ENCODE assay signal across 8 cellular contexts in genomic region chr9:66901141-66901540, GRCh38. TPM values are rescaled to one million over a fixed set of nuclear protein-coding genes. Genes with fewer than 3 reads are reported as not detected.
DNase-seq lines count a peak whose midpoint lies in the region; ATAC-seq, FAIRE-seq and TF ChIP-seq lines count a peak whose summit lies in the region.
"Not testable (repeated sequence)": the region's sequence is repeated elsewhere in the genome, so short reads cannot be mapped to it uniquely, and the experiment has no call there.

No MANE protein-coding gene starts in this region.

- not testable (repeated sequence) for TF ChIP-seq POLR2A in esophagus squamous epithelium (IDR thresholded peaks at IDR 0.05)

- H3K4me2 ChIP-seq in mesenchymal stem cell (ENCODE audit: low read length, poor library complexity, severe bottlenecking) = peak overlapping the region; percentile 44

- not testable (repeated sequence) for H3K79me1 ChIP-seq in mesenchymal stem cell (replicated peaks; ENCODE audit: low read length, poor library complexity, severe bottlenecking)

- H3K9ac ChIP-seq in mesenchymal stem cell (ENCODE audit: low read length) = peak overlapping the region; percentile 80

- not testable (repeated sequence) for H3K4ac ChIP-seq in mesenchymal stem cell (ENCODE audit: low read depth in 1 of 2, low read length in 2 of 2)

- H4K91ac ChIP-seq in mesenchymal stem cell (ENCODE audit: low read length) = not testable (repeated sequence)

- ATAC-seq in GM19463 (IDR thresholded peaks at IDR 0.05; ENCODE audit: unreplicated experiment) (peak; percentile 13), HG03025 (IDR thresholded peaks at IDR 0.05; ENCODE audit: low FRiP score, unreplicated experiment) (peak; percentile 23)

- not testable (repeated sequence) for H3K23ac ChIP-seq in mesenchymal stem cell (ENCODE audit: low read length in 2 of 2)

- H3K27me3 ChIP-seq in CD4-positive, alpha-beta memory T cell (ENCODE audit: insufficient read depth, low read length); esophagus squamous epithelium; mesenchymal stem cell (ENCODE audit: control insufficient read depth in 1 of 2, insufficient read depth in 1 of 2, low read length in 2 of 2); small intestine (ENCODE audit: control insufficient read depth in 2 of 2, insufficient read depth in 2 of 2, low read length in 2 of 2): not testable (repeated sequence)

- peak overlapping the region in 1 of 2 donors; percentile 45 for H3K4me3 ChIP-seq in CD4-positive, alpha-beta memory T cell (ENCODE audit: low read length in 2 of 2)
- H3K4me3 ChIP-seq in esophagus squamous epithelium (peak overlapping the region; percentile 51 to 70 (median 60)), mesenchymal stem cell (ENCODE audit: insufficient read depth in 1 of 2, low read depth in 1 of 2, low read length in 2 of 2) (peak overlapping the region in 1 of 2 experiments; percentile 79), small intestine (ENCODE audit: low read depth in 1 of 2, low read length in 2 of 2) (peak overlapping the region in 1 of 2 donors; percentile 57)

- not testable (repeated sequence) for H3K18ac ChIP-seq in mesenchymal stem cell (ENCODE audit: low read depth in 1 of 2, low read length in 2 of 2)

- WGBS in esophagus squamous epithelium, 2 donors = 3 to 5% methylated on average over 5 to 6 of the region's 8 CpGs
- WGBS in mesenchymal stem cell = no CpG with 5 or more reads among the region's 8 CpGs
- 3 to 11% (median 3%) methylated on average over 5 to 6 of the region's 8 CpGs for WGBS in small intestine, 3 donors

- H3K14ac ChIP-seq in mesenchymal stem cell (ENCODE audit: low read length in 2 of 2) = not testable (repeated sequence)

- not testable (repeated sequence) for TF ChIP-seq CTCF in esophagus squamous epithelium (IDR thresholded peaks at IDR 0.05)

- H2BK120ac ChIP-seq in mesenchymal stem cell (ENCODE audit: low read depth, low read length) = not testable (repeated sequence)

- not testable (repeated sequence) for H3K4me1 ChIP-seq in CD4-positive, alpha-beta memory T cell (ENCODE audit: insufficient read depth, low read length); esophagus squamous epithelium; mesenchymal stem cell (ENCODE audit: control insufficient read depth, insufficient read depth, low read depth, low read length); small intestine (ENCODE audit: control insufficient read depth in 2 of 2, insufficient read depth in 1 of 2, low read depth in 1 of 2, low read length in 1 of 2)

- not testable (repeated sequence) for H4K8ac ChIP-seq in mesenchymal stem cell (ENCODE audit: low read length)

- H3K36me3 ChIP-seq in CD4-positive, alpha-beta memory T cell (ENCODE audit: insufficient read depth, low read length); esophagus squamous epithelium; mesenchymal stem cell (ENCODE audit: control insufficient read depth in 1 of 2, insufficient read depth in 2 of 2, low read depth in 1 of 2, low read length in 2 of 2); small intestine (ENCODE audit: control insufficient read depth in 2 of 2, insufficient read depth in 2 of 2, low read length in 2 of 2): not testable (repeated sequence)

- not testable (repeated sequence) for FAIRE-seq in small intestine (lab: Jason Lieb, UNC)

- not testable (repeated sequence) for H3K36me3 Mint-ChIP-seq in CD4-positive, alpha-beta memory T cell; activated naive CD8-positive, alpha-beta T cell

- not testable (repeated sequence) for DNase-seq in CD4-positive, alpha-beta memory T cell; esophagus squamous epithelium (lab: John Stamatoyannopoulos, UW)
- DNase-seq in NAMALWA (ENCODE audit: low spot score) (peak; percentile 11), mesenchymal stem cell (peak; percentile 1), small intestine (peak; percentile 4)

- H3K9me3 Mint-ChIP-seq in CD4-positive, alpha-beta memory T cell; activated naive CD8-positive, alpha-beta T cell (ENCODE audit: low read depth): not testable (repeated sequence)

- H2BK15ac ChIP-seq in mesenchymal stem cell (ENCODE audit: low read depth, poor library complexity, severe bottlenecking) = not testable (repeated sequence)

- intact Hi-C loops in CD4-positive, alpha-beta memory T cell (cut with micrococcal nuclease); esophagus squamous epithelium (cut with DNase I): not testable (repeated sequence)

- not testable (repeated sequence) for H2AK5ac ChIP-seq in mesenchymal stem cell (ENCODE audit: low read length, severe bottlenecking)

- not testable (repeated sequence) for H3K27ac ChIP-seq in CD4-positive, alpha-beta memory T cell (ENCODE audit: low read depth, low read length); mesenchymal stem cell (ENCODE audit: low read length, poor library complexity, severe bottlenecking); small intestine (ENCODE audit: low read depth in 1 of 2, low read length in 1 of 2)
- peak overlapping the region; percentile 75 to 87 (median 80) for H3K27ac ChIP-seq in esophagus squamous epithelium

- H3K27me3 Mint-ChIP-seq in CD4-positive, alpha-beta memory T cell; activated naive CD8-positive, alpha-beta T cell: not testable (repeated sequence)

- H2BK12ac ChIP-seq in mesenchymal stem cell (ENCODE audit: low read length in 2 of 2) = not testable (repeated sequence)

- not testable (repeated sequence) for H2AFZ ChIP-seq in mesenchymal stem cell (ENCODE audit: low read depth, low read length)

- not testable (repeated sequence) for H2BK5ac ChIP-seq in mesenchymal stem cell (ENCODE audit: low read depth, low read length, poor library complexity, severe bottlenecking)

- H3K9me3 ChIP-seq in CD4-positive, alpha-beta memory T cell (ENCODE audit: control insufficient read depth in 1 of 2, low read length in 2 of 2); esophagus squamous epithelium; mesenchymal stem cell (ENCODE audit: control insufficient read depth, low read length); small intestine (ENCODE audit: control insufficient read depth, low read depth): not testable (repeated sequence)

- H3K4me1 Mint-ChIP-seq in CD4-positive, alpha-beta memory T cell = peaks cover 4 to 13% (median 8%) of the 10 kb centered on the region in 4 donors
- peaks cover 11% of the 10 kb centered on the region for H3K4me1 Mint-ChIP-seq in activated naive CD8-positive, alpha-beta T cell (ENCODE audit: low read depth)

- CTCF ChIA-PET in CD4-positive, alpha-beta memory T cell (lab: Charles Lee; ENCODE audit: partially characterized antibody) = not testable (repeated sequence)

- H3K27ac Mint-ChIP-seq in CD4-positive, alpha-beta memory T cell = peak overlapping the region in 3 of 7 donors; percentile 36 to 59 (median 57)
- H3K27ac Mint-ChIP-seq in activated naive CD8-positive, alpha-beta T cell = not testable (repeated sequence)

- H3K4me3 Mint-ChIP-seq in CD4-positive, alpha-beta memory T cell = peak overlapping the region; percentile 96 to 100 (median 98)
- peak overlapping the region; percentile 95 for H3K4me3 Mint-ChIP-seq in activated naive CD8-positive, alpha-beta T cell

- POLR2A ChIA-PET in CD4-positive, alpha-beta memory T cell (lab: Charles Lee; ENCODE audit: partially characterized antibody) = not testable (repeated sequence)

RNA-seq across cellular contexts. Expression of gene ZNF658, which starts 0.6 kb away (rescaled TPM):
- total RNA-seq in CD4-positive, alpha-beta memory T cell = 10 to 100 TPM; 10.2 to 11.1 TPM
- 1 to 10 TPM; 1.3 to 3.0 TPM for polyA plus RNA-seq in CD4-positive, alpha-beta memory T cell
- total RNA-seq in esophagus squamous epithelium = 1 to 10 TPM; 1.8 to 6.9 (median 3.8) TPM
- 2.0 TPM for polyA plus RNA-seq in mesenchymal stem cell (2013, experiment 1 of 2)
- 2.3 TPM for polyA plus RNA-seq in mesenchymal stem cell (2013, experiment 2 of 2)
- polyA plus RNA-seq in small intestine = 1 to 10 TPM in 2 of 3 donors, under 1 TPM in 1; 0.81 to 1.6 (median 1.1) TPM
